ENCODE assay signal across 23 cellular contexts in the genomic region with DNA sequence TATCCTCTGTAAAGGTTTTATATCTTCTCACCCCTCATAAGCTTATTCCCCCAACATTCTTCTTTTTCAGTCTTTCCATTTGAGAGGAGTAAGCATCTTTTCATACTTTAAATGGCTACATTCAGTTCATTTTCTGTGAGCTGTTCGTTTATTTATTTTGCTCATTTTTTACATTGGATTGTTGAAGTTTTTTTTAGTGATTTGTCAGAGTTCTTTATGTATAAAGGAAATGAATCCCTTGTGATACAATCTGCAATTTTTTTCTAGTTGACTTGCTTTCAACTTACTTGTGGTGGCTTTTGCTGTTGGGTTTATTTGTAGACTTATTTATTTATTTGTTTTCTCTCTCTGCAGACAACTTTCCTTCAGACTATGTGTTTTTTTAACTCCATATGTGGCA.
DNase-seq lines count a peak whose midpoint lies in the region; ATAC-seq and TF ChIP-seq lines count a peak whose summit lies in the region.
"Had no signal": no experiment of that assay in that cellular context is flagged by ENCODE, and none has a peak within 500 bp of the region (broad histone marks: within the 10 kb centered on the region; RNA-seq: fewer than 3 reads in every experiment).

No MANE protein-coding gene starts in this region.

- DNase-seq in SK-N-SH (no peak), HFFc6 (no peak), RWPE2 (ENCODE audit: low spot score) (no peak), mesothelial cell of epicardium (ENCODE audit: low spot score in 2 of 2, unreplicated experiment in 2 of 2) (no peak), occipital lobe (lab: John Stamatoyannopoulos, UW) (no peak), CD1c-positive myeloid dendritic cell (ENCODE audit: extremely low spot score) (no peak), NCI-H2227 (lab: John Stamatoyannopoulos, UW; ENCODE audit: unreplicated experiment) (no peak)
- DNase-seq: activated CD4-positive, alpha-beta T cell treated with anti-CD3 and anti-CD28 coated beads for 1 hour; activated naive CD4-positive, alpha-beta T cell treated with anti-CD3 and anti-CD28 coated beads, Interleukin-2, amount 10 ng/mL, durations not matched to agents 7 days and 5 days; aorta; caudate nucleus; DMS79; HCEC 1CT; mammary epithelial cell; MG63; NCI-H2081; NCI-H446; NCI-H82; psoas muscle; SHP77; T-helper 1 cell had no signal

- H3F3A ChIP-seq in SK-N-SH (replicated peaks; ENCODE audit: insufficient read depth) = peaks cover 45% of the 10 kb centered on the region

- peaks cover 18% of the 10 kb centered on the region for H3K27me3 Mint-ChIP-seq in HFFc6 (ENCODE audit: insufficient read depth)
- H3K27me3 Mint-ChIP-seq in mesothelial cell of epicardium (ENCODE audit: low read depth) = peaks cover 4% of the 10 kb centered on the region

- H3K27me3 ChIP-seq in SK-N-SH (ENCODE audit: insufficient read depth) (no peaks in the 10 kb centered on the region), RWPE2 (ENCODE audit: insufficient read depth, poor library complexity, severe bottlenecking) (no peaks in the 10 kb centered on the region)
- H3K27me3 ChIP-seq: MG63 had no signal

- POLR2A ChIA-PET in SK-N-SH (lab: Yijun Ruan, JAX) = no interaction called here

- H3K36me3 Mint-ChIP-seq in HFFc6 (ENCODE audit: low read depth) (no peaks in the 10 kb centered on the region), mesothelial cell of epicardium (no peaks in the 10 kb centered on the region)
- H3K36me3 Mint-ChIP-seq: activated naive CD4-positive, alpha-beta T cell treated with anti-CD3 and anti-CD28 coated beads, Interleukin-2, amount 10 ng/mL, durations not matched to agents 7 days and 5 days had no signal

- H2AFZ ChIP-seq in SK-N-SH (ENCODE audit: low read depth) = no peak overlapping the region; the same call in 1 of the 2 replicates

- H3K4me1 Mint-ChIP-seq in HFFc6 (ENCODE audit: low read depth) (peaks cover 49% of the 10 kb centered on the region), mesothelial cell of epicardium (peaks cover 26% of the 10 kb centered on the region)

- H4K20me1 ChIP-seq in SK-N-SH (ENCODE audit: insufficient read depth) = no peaks in the 10 kb centered on the region

- no peak for TF ChIP-seq RAD21 in SK-N-SH (IDR thresholded peaks at IDR 0.05; ENCODE audit: low read length)

- no peaks in the 10 kb centered on the region for H3K9me3 Mint-ChIP-seq in HFFc6
- no peaks in the 10 kb centered on the region for H3K9me3 Mint-ChIP-seq in mesothelial cell of epicardium
- H3K9me3 Mint-ChIP-seq: activated naive CD4-positive, alpha-beta T cell treated with anti-CD3 and anti-CD28 coated beads, Interleukin-2, amount 10 ng/mL, durations not matched to agents 7 days and 5 days had no signal

- TF ChIP-seq EP300 in SK-N-SH (IDR thresholded peaks at IDR 0.05; ENCODE audit: borderline replicate concordance in 1 of 2, low read depth in 1 of 2, low read length in 1 of 2) = no peak

- ATAC-seq in SK-N-SH treated with all-trans-retinoic acid at 6 μM for 48 hours = no peak
- ATAC-seq in RWPE2 (ENCODE audit: low read depth) = no peak
- ATAC-seq: psoas muscle had no signal

- H3K4me3 Mint-ChIP-seq in HFFc6 = no peak overlapping the region
- H3K4me3 Mint-ChIP-seq in mesothelial cell of epicardium = no peak overlapping the region
- H3K4me3 Mint-ChIP-seq: activated naive CD4-positive, alpha-beta T cell treated with anti-CD3 and anti-CD28 coated beads, Interleukin-2, amount 10 ng/mL, durations not matched to agents 7 days and 5 days had no signal

- H3K27ac ChIP-seq in SK-N-SH (ENCODE audit: low read depth in 2 of 2, low read length in 1 of 2) (peak overlapping the region in 1 of 2 experiments; percentile 96; a peak in 2 of 4 replicates), RWPE2 (ENCODE audit: poor library complexity, severe bottlenecking) (peak overlapping the region; percentile 86)
- H3K27ac ChIP-seq: 22Rv1, psoas muscle had no signal

- H3K4me3 ChIP-seq in SK-N-SH (ENCODE audit: low read depth in 2 of 2, low read length in 1 of 2) (no peak overlapping the region), RWPE2 (ENCODE audit: severe bottlenecking) (no peak overlapping the region)
- H3K4me3 ChIP-seq: MG63, psoas muscle had no signal

- TF ChIP-seq CTCF in SK-N-SH (IDR thresholded peaks at IDR 0.05) (no peak), HFFc6 (IDR thresholded peaks at IDR 0.05) (no peak), RWPE2 (IDR thresholded peaks at IDR 0.05; ENCODE audit: poor library complexity, severe bottlenecking) (no peak), mesothelial cell of epicardium (IDR thresholded peaks at IDR 0.05; ENCODE audit: unreplicated experiment) (no peak)

- H3K36me3 ChIP-seq in SK-N-SH (replicated peaks in 1 of 2; ENCODE audit: control insufficient read depth in 1 of 2, insufficient read depth in 2 of 2, low read length in 1 of 2) (peaks cover 0 to 6% of the 10 kb centered on the region in 2 experiments), RWPE2 (ENCODE audit: low read depth) (no peaks in the 10 kb centered on the region)
- H3K36me3 ChIP-seq: MG63 had no signal

- no peaks in the 10 kb centered on the region for H3K9me3 ChIP-seq in SK-N-SH
- H3K9me3 ChIP-seq in RWPE2 (ENCODE audit: severe bottlenecking) = no peaks in the 10 kb centered on the region
- H3K9me3 ChIP-seq: MG63, psoas muscle had no signal

- CTCF ChIA-PET in SK-N-SH (lab: Yijun Ruan, JAX) = interaction anchor here (0.8 to 1.3 kb wide), 3 partner anchors 119 to 609 kb away, joined by 3 to 4 read pairs (median 3); no protein-coding TSS in a partner anchor

- H3K27ac Mint-ChIP-seq in HFFc6 (0 out of 2 replicates have a peak overlapping the region, but pooled peaks have one; percentile 40), mesothelial cell of epicardium (peak overlapping the region; percentile 24)
- H3K27ac Mint-ChIP-seq: activated naive CD4-positive, alpha-beta T cell treated with anti-CD3 and anti-CD28 coated beads, Interleukin-2, amount 10 ng/mL, durations not matched to agents 7 days and 5 days had no signal

- peak overlapping the region; percentile 18; the same call in 1 of the 2 replicates for H3K9ac ChIP-seq in SK-N-SH

- H3K4me1 ChIP-seq in SK-N-SH (ENCODE audit: control insufficient read depth in 1 of 2, insufficient read depth in 2 of 2, low read depth in 1 of 2, low read length in 1 of 2) = peaks cover 19 to 26% of the 10 kb centered on the region in 2 experiments
- H3K4me1 ChIP-seq in RWPE2 (ENCODE audit: insufficient read depth, poor library complexity, severe bottlenecking) = peaks cover 42% of the 10 kb centered on the region

- peak overlapping the region; percentile 5; the same call in 1 of the 2 replicates for H3K4me2 ChIP-seq in SK-N-SH

- 79% methylated on average over 1 of the region's 1 CpG for WGBS in SK-N-SH (ENCODE audit: low lambda C conversion rate)

- H3K9me2 ChIP-seq in SK-N-SH = no peaks in the 10 kb centered on the region

- H3K79me2 ChIP-seq in SK-N-SH (ENCODE audit: insufficient read depth) = no peaks in the 10 kb centered on the region

TF ChIP-seq in SK-N-SH, 30 proteins besides CTCF, POLR2A, EP300 and RAD21 (continues in another document):
- TF ChIP-seq FOXM1 (IDR thresholded peaks at IDR 0.05; ENCODE audit: low read depth) (no peak), TEAD4 (IDR thresholded peaks at IDR 0.05; ENCODE audit: borderline replicate concordance, insufficient read depth) (no peak), MEF2A (IDR thresholded peaks at IDR 0.05; ENCODE audit: borderline replicate concordance, low read depth) (no peak), RFX5 (IDR thresholded peaks at IDR 0.05; ENCODE audit: low read length) (no peak), TAF1 (IDR thresholded peaks at IDR 0.05; ENCODE audit: borderline replicate concordance, low read depth, low read length) (no peak), GABPA (IDR thresholded peaks at IDR 0.05; ENCODE audit: low read depth) (no peak), MXI1 (IDR thresholded peaks at IDR 0.05; ENCODE audit: low read depth, low read length) (no peak), POLR2AphosphoS5 (IDR thresholded peaks at IDR 0.05; ENCODE audit: low read depth, low read length) (no peak), YY1 (IDR thresholded peaks at IDR 0.05; ENCODE audit: low read depth) (no peak), NFIC (IDR thresholded peaks at IDR 0.05; ENCODE audit: borderline replicate concordance) (no peak)
- TF ChIP-seq, protein P1, sequence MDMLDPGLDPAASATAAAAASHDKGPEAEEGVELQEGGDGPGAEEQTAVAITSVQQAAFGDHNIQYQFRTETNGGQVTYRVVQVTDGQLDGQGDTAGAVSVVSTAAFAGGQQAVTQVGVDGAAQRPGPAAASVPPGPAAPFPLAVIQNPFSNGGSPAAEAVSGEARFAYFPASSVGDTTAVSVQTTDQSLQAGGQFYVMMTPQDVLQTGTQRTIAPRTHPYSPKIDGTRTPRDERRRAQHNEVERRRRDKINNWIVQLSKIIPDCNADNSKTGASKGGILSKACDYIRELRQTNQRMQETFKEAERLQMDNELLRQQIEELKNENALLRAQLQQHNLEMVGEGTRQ (IDR thresholded peaks at IDR 0.05; ENCODE audit: borderline replicate concordance, low read depth, low read length) = no peak

TF ChIP-seq in SK-N-SH treated with all-trans-retinoic acid at 6 μM for 48 hours, 23 proteins besides CTCF, POLR2A, EP300 and RAD21:
- no peak for TF ChIP-seq ZFP30 (CRISPR knock-in tag; IDR thresholded peaks at IDR 0.05)
- TF ChIP-seq BACH2 (CRISPR knock-in tag; IDR thresholded peaks at IDR 0.05; ENCODE audit: borderline replicate concordance) = no peak
- no peak for TF ChIP-seq CSDC2 (CRISPR knock-in tag; IDR thresholded peaks at IDR 0.05)
- no peak for TF ChIP-seq ISL1 (CRISPR knock-in tag; IDR thresholded peaks at IDR 0.05)
- TF ChIP-seq GLIS3 (CRISPR knock-in tag; IDR thresholded peaks at IDR 0.05) = no peak
- no peak for TF ChIP-seq ARNTL (CRISPR knock-in tag; IDR thresholded peaks at IDR 0.05; ENCODE audit: borderline replicate concordance, low read depth)
- no peak for TF ChIP-seq RARB (CRISPR knock-in tag; IDR thresholded peaks at IDR 0.05)
- no peak for TF ChIP-seq ZNF565 (CRISPR knock-in tag; conservative IDR thresholded peaks at IDR 0.05; ENCODE audit: low read depth)
- no peak for TF ChIP-seq OSR1 (CRISPR knock-in tag; IDR thresholded peaks at IDR 0.05)
- TF ChIP-seq SNAI2 (CRISPR knock-in tag; IDR thresholded peaks at IDR 0.05) = no peak
